17 cellular contexts compared by ENCODE assay signal in genomic region chr3:17738921-17739320, GRCh38. TPM values are rescaled to one million over a fixed set of nuclear protein-coding genes. Genes with fewer than 3 reads are reported as not detected.
DNase-seq lines count a peak whose midpoint lies in the region; ATAC-seq and TF ChIP-seq lines count a peak whose summit lies in the region.
"Had no signal": no experiment of that assay in that cellular context is flagged by ENCODE, and none has a peak within 500 bp of the region (broad histone marks: within the 10 kb centered on the region; RNA-seq: fewer than 3 reads in every experiment).

No MANE protein-coding gene starts in this region.

- no peaks in the 10 kb centered on the region for H3K9me3 Mint-ChIP-seq in CD8-positive, alpha-beta memory T cell
- H3K9me3 Mint-ChIP-seq in chondrocyte (ENCODE audit: low read depth) (no peaks in the 10 kb centered on the region), nephron progenitor cell (no peaks in the 10 kb centered on the region)
- H3K9me3 Mint-ChIP-seq: immature natural killer cell had no signal

- peaks cover 0 to 22% (median 7%) of the 10 kb centered on the region in 3 donors for H3K36me3 Mint-ChIP-seq in CD8-positive, alpha-beta memory T cell
- H3K36me3 Mint-ChIP-seq in chondrocyte (ENCODE audit: low read depth) (peaks cover 3% of the 10 kb centered on the region), nephron progenitor cell (ENCODE audit: low read depth) (peaks cover 34% of the 10 kb centered on the region)

- H3K4me1 ChIP-seq in CD8-positive, alpha-beta memory T cell (ENCODE audit: insufficient read depth, low read length): peaks cover 21% of the 10 kb centered on the region

- no peaks in the 10 kb centered on the region for H3K27me3 Mint-ChIP-seq in CD8-positive, alpha-beta memory T cell
- H3K27me3 Mint-ChIP-seq in chondrocyte (ENCODE audit: low read depth) (no peaks in the 10 kb centered on the region), nephron progenitor cell (ENCODE audit: low read depth, poor library complexity) (no peaks in the 10 kb centered on the region)

- no peak for DNase-seq in CD8-positive, alpha-beta memory T cell
- DNase-seq in NB4 (ENCODE audit: low read depth): no peak
- no peak for DNase-seq in chondrocyte (ENCODE audit: low spot score)
- no peak for DNase-seq in nephron progenitor cell
- no peak for DNase-seq in effector CD4-positive, alpha-beta T cell
- DNase-seq in CD1c-positive myeloid dendritic cell (ENCODE audit: extremely low spot score): no peak
- DNase-seq: activated CD8-positive, alpha-beta memory T cell treated with anti-CD3 and anti-CD28 coated beads for 24 hours; activated gamma-delta T cell treated with Interleukin-2 at 50 U/mL for 16 hours; AML-193; brain microvascular endothelial cell; effector memory CD4-positive, alpha-beta T cell; immature natural killer cell; MG63; NCI-H82 had no signal

- CTCF ChIA-PET in CD8-positive, alpha-beta memory T cell (lab: Charles Lee): no interaction called here

- H3K4me1 Mint-ChIP-seq in CD8-positive, alpha-beta memory T cell: peaks cover 43 to 75% (median 75%) of the 10 kb centered on the region in 3 donors
- H3K4me1 Mint-ChIP-seq in chondrocyte (ENCODE audit: low read depth) (peaks cover 25% of the 10 kb centered on the region), nephron progenitor cell (peaks cover 64% of the 10 kb centered on the region)

- peak overlapping the region; percentile 90 for H3K27ac ChIP-seq in CD8-positive, alpha-beta memory T cell (ENCODE audit: low read depth, low read length)
- H3K27ac ChIP-seq: brain microvascular endothelial cell, parathyroid adenoma had no signal

- ATAC-seq in GM19351 (IDR thresholded peaks at IDR 0.05; ENCODE audit: unreplicated experiment): no peak
- no peak for ATAC-seq in GM18858 (IDR thresholded peaks at IDR 0.05; ENCODE audit: unreplicated experiment)

- no peaks in the 10 kb centered on the region for H3K36me3 ChIP-seq in CD8-positive, alpha-beta memory T cell (ENCODE audit: insufficient read depth, low read length)
- H3K36me3 ChIP-seq: brain microvascular endothelial cell, MG63 had no signal

- no peaks in the 10 kb centered on the region for H3K9me3 ChIP-seq in CD8-positive, alpha-beta memory T cell (ENCODE audit: low read length)
- H3K9me3 ChIP-seq: MG63 had no signal

- POLR2A ChIA-PET in CD8-positive, alpha-beta memory T cell (lab: Charles Lee): no interaction called here

- H3K27me3 ChIP-seq in CD8-positive, alpha-beta memory T cell (ENCODE audit: insufficient read depth, low read length, poor library complexity, severe bottlenecking): no peaks in the 10 kb centered on the region
- H3K27me3 ChIP-seq: brain microvascular endothelial cell, MG63 had no signal

- TF ChIP-seq CTCF in NB4 (IDR thresholded peaks at IDR 0.05; ENCODE audit: low read depth, low read length) (no peak), chondrocyte (IDR thresholded peaks at IDR 0.05) (no peak), nephron progenitor cell (IDR thresholded peaks at IDR 0.05) (no peak)

- H3K4me3 Mint-ChIP-seq in CD8-positive, alpha-beta memory T cell: peak overlapping the region in 2 of 7 donors; percentile 36 to 53
- no peak overlapping the region for H3K4me3 Mint-ChIP-seq in chondrocyte (ENCODE audit: unreplicated experiment)
- H3K4me3 Mint-ChIP-seq in nephron progenitor cell: peak overlapping the region; percentile 88

- no peak for TF ChIP-seq POLR2A in NB4 (IDR thresholded peaks at IDR 0.05; ENCODE audit: extremely low read depth, insufficient read length)

- H3K27ac Mint-ChIP-seq in CD8-positive, alpha-beta memory T cell: peak overlapping the region in 6 of 8 donors; percentile 15 to 84 (median 59)
- H3K27ac Mint-ChIP-seq in chondrocyte (ENCODE audit: unreplicated experiment): peak overlapping the region; percentile 4
- H3K27ac Mint-ChIP-seq in nephron progenitor cell: peak overlapping the region; percentile 99

- H3K4me3 ChIP-seq in CD8-positive, alpha-beta memory T cell (ENCODE audit: low read length): no peak overlapping the region
- peak overlapping the region; percentile 16 for H3K4me3 ChIP-seq in NB4 (ENCODE audit: low read depth, low read length)
- H3K4me3 ChIP-seq: MG63 had no signal

RNA-seq across cellular contexts. Expression of gene TBC1D5, which starts 3.5 kb away (rescaled TPM):
- total RNA-seq in CD8-positive, alpha-beta memory T cell: 10 to 100 TPM; 40.0 to 45.1 TPM
- 35.8 TPM for polyA plus RNA-seq in CD8-positive, alpha-beta memory T cell
- 44.6 to 52.0 TPM (median 44.7 TPM) in 3 replicates for total RNA-seq in chondrocyte

Comparison
In these comparisons a context has a peak if more than half of its experiments do, and no peak if none do; other contexts are left out.
1. H3K27ac Mint-ChIP-seq: peak in every context shown above with its lines; median percentile 99 in nephron progenitor cell; 59 in CD8-positive, alpha-beta memory T cell; 4 in chondrocyte.